In the genomic region with DNA sequence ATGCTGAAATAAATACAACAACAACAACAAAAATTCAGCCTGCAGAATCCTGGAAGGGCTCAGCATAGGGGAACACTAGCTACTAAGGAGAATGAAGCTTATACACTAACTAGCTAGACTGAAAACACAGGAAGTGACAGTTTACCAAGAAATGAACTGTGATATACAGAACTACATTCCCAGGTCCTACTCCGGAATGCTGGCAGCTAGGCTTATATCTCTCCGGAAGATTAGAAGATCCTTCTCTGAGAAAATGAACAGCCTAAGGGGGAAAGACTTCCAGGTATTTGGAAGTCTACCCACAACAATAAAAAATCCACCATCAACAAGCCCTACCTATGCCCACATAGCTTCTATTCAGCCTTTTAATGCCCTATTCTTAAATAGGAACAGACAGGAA, we compare ENCODE assay signal across 19 cellular contexts. TPM values are rescaled to one million over a fixed set of nuclear protein-coding genes. Genes with fewer than 3 reads are reported as not detected.
DNase-seq lines count a peak whose midpoint lies in the region; ATAC-seq, FAIRE-seq and TF ChIP-seq lines count a peak whose summit lies in the region.
"Had no signal": no experiment of that assay in that cellular context is flagged by ENCODE, and none has a peak within 500 bp of the region (broad histone marks: within the 10 kb centered on the region; RNA-seq: fewer than 3 reads in every experiment).

No MANE protein-coding gene starts in this region.

- H3K27me3 Mint-ChIP-seq in osteocyte (ENCODE audit: unreplicated experiment): no peaks in the 10 kb centered on the region
- no peaks in the 10 kb centered on the region for H3K27me3 Mint-ChIP-seq in activated CD4-positive, alpha-beta memory T cell treated with anti-CD3 and anti-CD28 coated beads, Interleukin-2, amount 10 ng/mL, durations not matched to agents 7 days and 5 days
- H3K27me3 Mint-ChIP-seq: activated CD4-positive, alpha-beta memory T cell treated with anti-CD3 and anti-CD28 coated beads for 36 hours; activated naive CD4-positive, alpha-beta T cell treated with anti-CD3 and anti-CD28 coated beads, Interleukin-2, amount 50 U/mL, for 24 hours; activated T-cell treated with anti-CD3 and anti-CD28 coated beads, Interleukin-2, amount 50 U/mL, for 24 hours; B cell; T-helper 17 cell had no signal

- H3K4me1 Mint-ChIP-seq in osteocyte (ENCODE audit: unreplicated experiment): peaks cover 38% of the 10 kb centered on the region
- H3K4me1 Mint-ChIP-seq in activated CD4-positive, alpha-beta memory T cell treated with anti-CD3 and anti-CD28 coated beads, Interleukin-2, amount 10 ng/mL, durations not matched to agents 7 days and 5 days: peaks cover 2% of the 10 kb centered on the region
- H3K4me1 Mint-ChIP-seq: activated naive CD4-positive, alpha-beta T cell treated with anti-CD3 and anti-CD28 coated beads, Interleukin-2, amount 50 U/mL, for 24 hours; B cell; T-helper 17 cell had no signal

- TF ChIP-seq POLR2A in GM12891 (IDR thresholded peaks at IDR 0.05; ENCODE audit: low read depth, low read length): no peak
- no peak for TF ChIP-seq POLR2A in tibial nerve (IDR thresholded peaks at IDR 0.05)

- WGBS in tibial nerve, 2 donors: 42 to 51% methylated on average over 2 of the region's 2 CpGs

- peaks cover 4% of the 10 kb centered on the region for H3K36me3 Mint-ChIP-seq in osteocyte (ENCODE audit: unreplicated experiment)
- H3K36me3 Mint-ChIP-seq in activated CD4-positive, alpha-beta memory T cell treated with anti-CD3 and anti-CD28 coated beads, Interleukin-2, amount 10 ng/mL, durations not matched to agents 7 days and 5 days (ENCODE audit: low read depth): peaks cover 10% of the 10 kb centered on the region

- H3K27ac Mint-ChIP-seq in osteocyte (ENCODE audit: unreplicated experiment): peak overlapping the region; percentile 37
- no peak overlapping the region for H3K27ac Mint-ChIP-seq in activated CD4-positive, alpha-beta memory T cell treated with anti-CD3 and anti-CD28 coated beads, Interleukin-2, amount 10 ng/mL, durations not matched to agents 7 days and 5 days
- H3K27ac Mint-ChIP-seq: activated CD4-positive, alpha-beta memory T cell treated with anti-CD3 and anti-CD28 coated beads for 36 hours; activated naive CD4-positive, alpha-beta T cell treated with anti-CD3 and anti-CD28 coated beads, Interleukin-2, amount 50 U/mL, for 24 hours; activated T-cell treated with anti-CD3 and anti-CD28 coated beads, Interleukin-2, amount 50 U/mL, for 24 hours; B cell; T-helper 17 cell had no signal

- H3K4me1 ChIP-seq in SJCRH30: peaks cover 34% of the 10 kb centered on the region
- no peaks in the 10 kb centered on the region for H3K4me1 ChIP-seq in tibial nerve

- CTCF ChIA-PET in activated CD4-positive, alpha-beta memory T cell treated with anti-CD3 and anti-CD28 coated beads, Interleukin-2, amount 10 ng/mL, durations not matched to agents 7 days and 5 days (lab: Charles Lee): no interaction called here

- no peaks in the 10 kb centered on the region for H3K27me3 ChIP-seq in SJCRH30
- H3K27me3 ChIP-seq in tibial nerve: no peaks in the 10 kb centered on the region

- H3K9me3 ChIP-seq in SJCRH30 (replicated peaks) (peaks cover 13% of the 10 kb centered on the region), tibial nerve (no peaks in the 10 kb centered on the region)

- H3K36me3 ChIP-seq in SJCRH30 (peaks cover 14% of the 10 kb centered on the region), tibial nerve (peaks cover 0 to 1% (median 0%) of the 10 kb centered on the region in 3 donors)

- H3K4me3 Mint-ChIP-seq in osteocyte (ENCODE audit: unreplicated experiment): no peak overlapping the region
- H3K4me3 Mint-ChIP-seq in activated CD4-positive, alpha-beta memory T cell treated with anti-CD3 and anti-CD28 coated beads, Interleukin-2, amount 10 ng/mL, durations not matched to agents 7 days and 5 days: no peak overlapping the region
- H3K4me3 Mint-ChIP-seq: activated CD4-positive, alpha-beta memory T cell treated with anti-CD3 and anti-CD28 coated beads for 36 hours; activated naive CD4-positive, alpha-beta T cell treated with anti-CD3 and anti-CD28 coated beads, Interleukin-2, amount 50 U/mL, for 24 hours; activated T-cell treated with anti-CD3 and anti-CD28 coated beads, Interleukin-2, amount 50 U/mL, for 24 hours; B cell; T-helper 17 cell had no signal

- TF ChIP-seq CTCF in fibroblast of pulmonary artery (IDR thresholded peaks at IDR 0.05; ENCODE audit: low read length, missing control alignments): no peak
- TF ChIP-seq CTCF in osteocyte (IDR thresholded peaks at IDR 0.05): no peak
- no peak for TF ChIP-seq CTCF in tibial nerve (IDR thresholded peaks at IDR 0.05)

- POLR2A ChIA-PET in activated CD4-positive, alpha-beta memory T cell treated with anti-CD3 and anti-CD28 coated beads, Interleukin-2, amount 10 ng/mL, durations not matched to agents 7 days and 5 days (lab: Charles Lee): no interaction called here

- DNase-seq in GM12891 (ENCODE audit: insufficient read length, low spot score) (no peak), SJCRH30 (peak in 1 of 2 experiments; percentile 28), fibroblast of pulmonary artery (ENCODE audit: low read depth) (peak; percentile 63), osteocyte (ENCODE audit: extremely low spot score, unreplicated experiment) (no peak), anterior cingulate cortex (lab: John Stamatoyannopoulos, UW) (no peak), tibial nerve (ENCODE audit: low spot score in 2 of 2) (no peak)
- no peak for DNase-seq in activated CD4-positive, alpha-beta memory T cell treated with anti-CD3 and anti-CD28 coated beads, Interleukin-2, amount 10 ng/mL, durations not matched to agents 7 days and 5 days
- DNase-seq: activated CD4-positive, alpha-beta memory T cell treated with anti-CD3 and anti-CD28 coated beads for 36 hours; activated T-cell treated with anti-CD3 and anti-CD28 coated beads, Interleukin-2, amount 50 U/mL, for 24 hours; effector CD4-positive, alpha-beta T cell; H7; hypothalamus; NCI-H1436; T-helper 17 cell had no signal

- FAIRE-seq in GM12891 (lab: Jason Lieb, UNC): peak; percentile 9

- no peaks in the 10 kb centered on the region for H3K9me3 Mint-ChIP-seq in osteocyte (ENCODE audit: unreplicated experiment)
- no peaks in the 10 kb centered on the region for H3K9me3 Mint-ChIP-seq in activated CD4-positive, alpha-beta memory T cell treated with anti-CD3 and anti-CD28 coated beads, Interleukin-2, amount 10 ng/mL, durations not matched to agents 7 days and 5 days
- H3K9me3 Mint-ChIP-seq: activated CD4-positive, alpha-beta memory T cell treated with anti-CD3 and anti-CD28 coated beads for 36 hours; activated naive CD4-positive, alpha-beta T cell treated with anti-CD3 and anti-CD28 coated beads, Interleukin-2, amount 50 U/mL, for 24 hours; activated T-cell treated with anti-CD3 and anti-CD28 coated beads, Interleukin-2, amount 50 U/mL, for 24 hours had no signal

- ATAC-seq in GM21825 (IDR thresholded peaks at IDR 0.05; ENCODE audit: unreplicated experiment): no peak
- ATAC-seq: T-helper 17 cell had no signal

- 0 out of 2 replicates have a peak overlapping the region, but pooled peaks have one; percentile 13 for H3K27ac ChIP-seq in SJCRH30
- no peak overlapping the region for H3K27ac ChIP-seq in tibial nerve
- H3K27ac ChIP-seq: RWPE1, skin epidermis had no signal

- TF ChIP-seq EP300 in tibial nerve (IDR thresholded peaks at IDR 0.05): no peak

- H3K4me3 ChIP-seq in SJCRH30 (no peak overlapping the region), fibroblast of pulmonary artery (replicated peaks; ENCODE audit: low read depth, low read length) (no peak overlapping the region), tibial nerve (no peak overlapping the region)
- H3K4me3 ChIP-seq: skin epidermis had no signal

TF ChIP-seq in GM12891, 5 proteins besides CTCF, POLR2A, EP300 and RAD21:
- no peak for TF ChIP-seq TAF1 (IDR thresholded peaks at IDR 0.05; ENCODE audit: low read depth, low read length)
- no peak for TF ChIP-seq PAX5 (IDR thresholded peaks at IDR 0.05; ENCODE audit: insufficient read depth, low read length, severe bottlenecking)
- no peak for TF ChIP-seq POLR2AphosphoS5 (IDR thresholded peaks at IDR 0.05; ENCODE audit: low read depth, low read length)
- TF ChIP-seq SPI1 (IDR thresholded peaks at IDR 0.05; ENCODE audit: low read depth, low read length): no peak
- no peak for TF ChIP-seq POU2F2 (IDR thresholded peaks at IDR 0.05; ENCODE audit: low read depth, low read length)
TF ChIP-seq in GM12891: peak in this region for 0.

RNA-seq across cellular contexts. Expression of gene CCDC34, which starts 31.0 kb away (rescaled TPM):
- 13.3 TPM for polyA plus RNA-seq in GM12891 (2012; ENCODE audit: low read depth, missing spikeins)
- total RNA-seq in SJCRH30 (2014; rRNA removed; shearing (Covaris generic)): 50.1 and 58.8 TPM in 2 replicates
- 2.8 and 4.8 TPM in 2 replicates for total RNA-seq in osteocyte
- total RNA-seq in activated CD4-positive, alpha-beta memory T cell treated with anti-CD3 and anti-CD28 coated beads, Interleukin-2, amount 10 ng/mL, durations not matched to agents 7 days and 5 days: 10 to 100 TPM; 13.5 to 13.7 TPM
- 10 to 100 TPM in 1 of 4 donors, 1 to 10 TPM in 3; 1.4 to 11.5 (median 4.7) TPM for total RNA-seq in tibial nerve
